25 cellular contexts compared by ENCODE assay signal in genomic region chr2:224363281-224363680, GRCh38. TPM values are rescaled to one million over a fixed set of nuclear protein-coding genes. Genes with fewer than 3 reads are reported as not detected.
DNase-seq lines count a peak whose midpoint lies in the region; ATAC-seq, FAIRE-seq and TF ChIP-seq lines count a peak whose summit lies in the region.
"Had no signal": no experiment of that assay in that cellular context is flagged by ENCODE, and none has a peak within 500 bp of the region (broad histone marks: within the 10 kb centered on the region; RNA-seq: fewer than 3 reads in every experiment).

No MANE protein-coding gene starts in this region.

- H3K4me1 Mint-ChIP-seq in GM23338 = no peaks in the 10 kb centered on the region

- H2AFZ ChIP-seq in GM23338 = no peak overlapping the region

- no peak for ATAC-seq in GM23338
- ATAC-seq in HG02642 (IDR thresholded peaks at IDR 0.05; ENCODE audit: poor library complexity, unreplicated experiment) = no peak
- ATAC-seq in GM18861 (IDR thresholded peaks at IDR 0.05; ENCODE audit: unreplicated experiment) = no peak
- ATAC-seq: SK-N-SH treated with all-trans-retinoic acid at 6 μM for 48 hours had no signal

- H3K4me1 ChIP-seq in GM23338 (ENCODE audit: insufficient read depth) (no peaks in the 10 kb centered on the region), small intestine (ENCODE audit: control insufficient read depth in 2 of 2, insufficient read depth in 1 of 2, low read depth in 1 of 2, low read length in 1 of 2) (no peaks in the 10 kb centered on the region)

- no peaks in the 10 kb centered on the region for H4K20me1 ChIP-seq in GM23338 (replicated peaks; ENCODE audit: insufficient read depth)

- H3K9me3 ChIP-seq in WERI-Rb-1 (ENCODE audit: severe bottlenecking) = no peaks in the 10 kb centered on the region
- H3K9me3 ChIP-seq in small intestine (ENCODE audit: control insufficient read depth, low read depth) = no peaks in the 10 kb centered on the region

- H3K4me3 ChIP-seq in GM23338 = no peak overlapping the region
- no peak overlapping the region for H3K4me3 ChIP-seq in WERI-Rb-1 (ENCODE audit: low read depth, low read length)
- H3K4me3 ChIP-seq in fibroblast of mammary gland (ENCODE audit: control insufficient read depth, low read depth, low read length) = no peak overlapping the region
- H3K4me3 ChIP-seq in small intestine (ENCODE audit: low read depth in 1 of 2, low read length in 2 of 2) = no peak overlapping the region

- no peak overlapping the region for H3K4me2 ChIP-seq in GM23338
- H3K4me2 ChIP-seq: KMS-11 had no signal

- H3K4me3 Mint-ChIP-seq in GM23338 = no peak overlapping the region
- H3K4me3 Mint-ChIP-seq: CD14-positive monocyte had no signal

- no peaks in the 10 kb centered on the region for H3K36me3 Mint-ChIP-seq in GM23338 (ENCODE audit: low read depth)
- H3K36me3 Mint-ChIP-seq: CD14-positive monocyte had no signal

- no peaks in the 10 kb centered on the region for H3K79me2 ChIP-seq in GM23338 (replicated peaks; ENCODE audit: insufficient read depth)

- H3F3A ChIP-seq in GM23338 (replicated peaks; ENCODE audit: low read depth) = no peaks in the 10 kb centered on the region

- H3K9me3 Mint-ChIP-seq in GM23338 = no peaks in the 10 kb centered on the region; the same call in 1 of the 3 replicates

- no peaks in the 10 kb centered on the region for H3K9me2 ChIP-seq in GM23338 (ENCODE audit: insufficient read depth)

- H3K27ac Mint-ChIP-seq in GM23338 = no peak overlapping the region

- H3K36me3 ChIP-seq in GM23338 (ENCODE audit: insufficient read depth) (no peaks in the 10 kb centered on the region), WERI-Rb-1 (no peaks in the 10 kb centered on the region), small intestine (ENCODE audit: control insufficient read depth in 2 of 2, insufficient read depth in 2 of 2, low read length in 2 of 2) (no peaks in the 10 kb centered on the region)

- peak; percentile 27 to 33; a peak in 3 of 4 replicates for TF ChIP-seq CTCF in GM23338 (conservative IDR thresholded peaks at IDR 0.05; ENCODE audit: low read depth in 2 of 2)
- TF ChIP-seq CTCF in WERI-Rb-1 (IDR thresholded peaks at IDR 0.05; ENCODE audit: low read depth, low read length) = peak; percentile 26; the same call in 1 of the 2 replicates
- TF ChIP-seq CTCF in fibroblast of mammary gland (conservative IDR thresholded peaks at IDR 0.05; ENCODE audit: control insufficient read depth, insufficient read depth, low read depth, low read length) = peak; percentile 7

- DNase-seq in GM23338 (ENCODE audit: low spot score) (peak; percentile 33), WERI-Rb-1 (no peak), fibroblast of mammary gland (ENCODE audit: low read depth) (no peak), small intestine (peak; percentile 60), middle frontal gyrus (ENCODE audit: extremely low spot score, low spot score) (no peak)
- DNase-seq in stimulated activated CD4-positive, alpha-beta T cell treated with anti-CD3 and anti-CD28 coated beads, Interleukin-12 subunit alpha, Interleukin-12 subunit beta, amount 100 ng/mL, for 4 hours = no peak
- DNase-seq: ACHN, AML-193, DMS79 treated with DMSO at 0.1 percent for 48 hours, HCEC 1CT, NCI-H1417, NCI-H187, NCI-H2227 treated with DMSO at 0.1 percent for 48 hours, NCI-H510A treated with DMSO at 0.1 percent for 48 hours, NCI-H774, OCI-M1, RPMI8226, SHP77 treated with DMSO at 0.1 percent for 48 hours had no signal

- H3K27ac ChIP-seq in GM23338 (ENCODE audit: low read depth) = no peak overlapping the region
- no peak overlapping the region for H3K27ac ChIP-seq in WERI-Rb-1
- H3K27ac ChIP-seq in small intestine (ENCODE audit: low read depth in 1 of 2, low read length in 1 of 2) = no peak overlapping the region
- H3K27ac ChIP-seq: KMS-11 had no signal

- no peak for FAIRE-seq in small intestine (lab: Jason Lieb, UNC)

- no peaks in the 10 kb centered on the region for H3K27me3 ChIP-seq in GM23338 (ENCODE audit: insufficient read depth)
- H3K27me3 ChIP-seq in WERI-Rb-1 (ENCODE audit: insufficient read depth, low read depth, severe bottlenecking) = no peaks in the 10 kb centered on the region
- no peaks in the 10 kb centered on the region for H3K27me3 ChIP-seq in small intestine (ENCODE audit: control insufficient read depth in 2 of 2, insufficient read depth in 2 of 2, low read length in 2 of 2)

- WGBS in small intestine, 3 donors = 69 to 79% (median 78%) methylated on average over 3 of the region's 3 CpGs

- H3K27me3 Mint-ChIP-seq in GM23338 (ENCODE audit: insufficient read depth, low read depth, poor library complexity) = no peaks in the 10 kb centered on the region

TF ChIP-seq in GM23338, 12 proteins besides CTCF, POLR2A, EP300 and RAD21:
- TF ChIP-seq POLR2AphosphoS5 (IDR thresholded peaks at IDR 0.05; ENCODE audit: low read depth) = no peak
- no peak for TF ChIP-seq ETS1 (IDR thresholded peaks at IDR 0.05)
- TF ChIP-seq EZH2 (IDR thresholded peaks at IDR 0.05; ENCODE audit: low read depth, unreplicated experiment) = no peak
- TF ChIP-seq EZH2phosphoT487 (IDR thresholded peaks at IDR 0.05; ENCODE audit: unreplicated experiment) = no peak

RNA-seq across cellular contexts. Expression of gene FAM124B, which starts 38.6 kb away (rescaled TPM):
- total RNA-seq in GM23338 (2014; rRNA removed; shearing (Covaris generic)) = 6.8 and 6.9 TPM in 2 replicates
- polyA plus RNA-seq in GM23338 (2016; fragmentation: Nextera tagmentation; extraction: Ambion mirVana) = 2.9 and 3.0 TPM in 2 replicates
- polyA plus RNA-seq in small intestine = 1 to 10 TPM in 1 of 3 donors, under 1 TPM in 1, not detected in 1; 0.81 to 2.0 TPM
- total RNA-seq: G401, HT-29 had no signal

Comparison
In these comparisons a context has a peak if more than half of its experiments do, and no peak if none do; other contexts are left out.
1. DNase-seq: peak in GM23338 (single experiment) and small intestine (single experiment); none in WERI-Rb-1 (single experiment), fibroblast of mammary gland (single experiment), stimulated activated CD4-positive, alpha-beta T cell treated with anti-CD3 and anti-CD28 coated beads, Interleukin-12 subunit alpha, Interleukin-12 subunit beta, amount 100 ng/mL, for 4 hours (single experiment) and middle frontal gyrus (single experiment).
2. Peak in every context shown above with its lines, with median percentiles within 50 percentile points of each other: CTCF ChIP-seq.